Comparison of ENCODE assay signal across 1 cellular context in the genomic region with DNA sequence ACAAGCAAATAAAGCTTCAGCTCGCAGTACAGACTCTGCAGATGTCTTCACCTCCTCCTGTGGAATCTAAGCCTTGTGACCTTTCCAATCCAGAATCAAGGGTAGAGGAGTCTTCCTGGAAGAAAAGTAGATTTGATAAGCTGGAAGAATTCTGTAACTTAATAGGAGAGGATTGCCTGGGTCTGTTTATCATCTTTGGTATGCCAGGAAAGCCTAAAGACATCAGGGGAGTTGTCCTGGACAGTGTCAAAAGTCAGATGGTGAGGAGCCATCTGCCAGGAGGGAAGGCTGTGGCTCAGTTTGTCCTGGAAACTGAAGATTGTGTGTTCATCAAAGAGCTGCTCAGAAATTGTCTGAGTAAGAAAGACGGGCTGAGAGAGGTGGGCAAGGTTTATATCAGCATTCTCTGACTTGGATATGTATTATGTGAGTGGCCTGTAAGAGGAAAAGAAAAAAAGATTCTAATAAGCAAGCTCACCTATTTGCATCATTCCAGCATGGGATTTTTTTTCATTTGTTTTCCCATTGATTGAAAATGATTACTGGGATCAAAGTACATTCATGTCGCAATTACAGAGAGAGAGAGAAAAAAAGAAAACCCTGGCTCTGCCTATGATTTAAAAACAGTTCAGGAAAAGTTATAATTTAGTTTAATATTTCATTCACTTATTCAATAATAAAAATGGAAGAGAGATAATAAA.
TF ChIP-seq lines count a peak whose summit lies in the region.

No MANE protein-coding gene starts in this region.

TF ChIP-seq in HepG2, 621 proteins besides CTCF, POLR2A, EP300 and RAD21 (continued from another document and continues in another):
- no peak for TF ChIP-seq ATF1 (CRISPR knock-in tag; IDR thresholded peaks at IDR 0.05)
- TF ChIP-seq RFX3 (CRISPR knock-in tag; IDR thresholded peaks at IDR 0.05) = no peak
- no peak for TF ChIP-seq ARNT2 (CRISPR knock-in tag; IDR thresholded peaks at IDR 0.05; ENCODE audit: low read depth)
- TF ChIP-seq MYNN (CRISPR knock-in tag; IDR thresholded peaks at IDR 0.05; ENCODE audit: low read depth) = no peak
- peak; percentile 31; the same call in 1 of the 2 replicates for TF ChIP-seq CREM (IDR thresholded peaks at IDR 0.05)
- no peak for TF ChIP-seq CREM (CRISPR knock-in tag; IDR thresholded peaks at IDR 0.05)
- TF ChIP-seq GZF1 (CRISPR knock-in tag; IDR thresholded peaks at IDR 0.05) = no peak
- TF ChIP-seq, protein P1, sequence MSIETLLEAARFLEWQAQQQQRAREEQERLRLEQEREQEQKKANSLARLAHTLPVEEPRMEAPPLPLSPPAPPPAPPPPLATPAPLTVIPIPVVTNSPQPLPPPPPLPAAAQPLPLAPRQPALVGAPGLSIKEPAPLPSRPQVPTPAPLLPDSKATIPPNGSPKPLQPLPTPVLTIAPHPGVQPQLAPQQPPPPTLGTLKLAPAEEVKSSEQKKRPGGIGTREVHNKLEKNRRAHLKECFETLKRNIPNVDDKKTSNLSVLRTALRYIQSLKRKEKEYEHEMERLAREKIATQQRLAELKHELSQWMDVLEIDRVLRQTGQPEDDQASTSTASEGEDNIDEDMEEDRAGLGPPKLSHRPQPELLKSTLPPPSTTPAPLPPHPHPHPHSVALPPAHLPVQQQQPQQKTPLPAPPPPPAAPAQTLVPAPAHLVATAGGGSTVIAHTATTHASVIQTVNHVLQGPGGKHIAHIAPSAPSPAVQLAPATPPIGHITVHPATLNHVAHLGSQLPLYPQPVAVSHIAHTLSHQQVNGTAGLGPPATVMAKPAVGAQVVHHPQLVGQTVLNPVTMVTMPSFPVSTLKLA (IDR thresholded peaks at IDR 0.05) = no peak
- TF ChIP-seq, protein P2, sequence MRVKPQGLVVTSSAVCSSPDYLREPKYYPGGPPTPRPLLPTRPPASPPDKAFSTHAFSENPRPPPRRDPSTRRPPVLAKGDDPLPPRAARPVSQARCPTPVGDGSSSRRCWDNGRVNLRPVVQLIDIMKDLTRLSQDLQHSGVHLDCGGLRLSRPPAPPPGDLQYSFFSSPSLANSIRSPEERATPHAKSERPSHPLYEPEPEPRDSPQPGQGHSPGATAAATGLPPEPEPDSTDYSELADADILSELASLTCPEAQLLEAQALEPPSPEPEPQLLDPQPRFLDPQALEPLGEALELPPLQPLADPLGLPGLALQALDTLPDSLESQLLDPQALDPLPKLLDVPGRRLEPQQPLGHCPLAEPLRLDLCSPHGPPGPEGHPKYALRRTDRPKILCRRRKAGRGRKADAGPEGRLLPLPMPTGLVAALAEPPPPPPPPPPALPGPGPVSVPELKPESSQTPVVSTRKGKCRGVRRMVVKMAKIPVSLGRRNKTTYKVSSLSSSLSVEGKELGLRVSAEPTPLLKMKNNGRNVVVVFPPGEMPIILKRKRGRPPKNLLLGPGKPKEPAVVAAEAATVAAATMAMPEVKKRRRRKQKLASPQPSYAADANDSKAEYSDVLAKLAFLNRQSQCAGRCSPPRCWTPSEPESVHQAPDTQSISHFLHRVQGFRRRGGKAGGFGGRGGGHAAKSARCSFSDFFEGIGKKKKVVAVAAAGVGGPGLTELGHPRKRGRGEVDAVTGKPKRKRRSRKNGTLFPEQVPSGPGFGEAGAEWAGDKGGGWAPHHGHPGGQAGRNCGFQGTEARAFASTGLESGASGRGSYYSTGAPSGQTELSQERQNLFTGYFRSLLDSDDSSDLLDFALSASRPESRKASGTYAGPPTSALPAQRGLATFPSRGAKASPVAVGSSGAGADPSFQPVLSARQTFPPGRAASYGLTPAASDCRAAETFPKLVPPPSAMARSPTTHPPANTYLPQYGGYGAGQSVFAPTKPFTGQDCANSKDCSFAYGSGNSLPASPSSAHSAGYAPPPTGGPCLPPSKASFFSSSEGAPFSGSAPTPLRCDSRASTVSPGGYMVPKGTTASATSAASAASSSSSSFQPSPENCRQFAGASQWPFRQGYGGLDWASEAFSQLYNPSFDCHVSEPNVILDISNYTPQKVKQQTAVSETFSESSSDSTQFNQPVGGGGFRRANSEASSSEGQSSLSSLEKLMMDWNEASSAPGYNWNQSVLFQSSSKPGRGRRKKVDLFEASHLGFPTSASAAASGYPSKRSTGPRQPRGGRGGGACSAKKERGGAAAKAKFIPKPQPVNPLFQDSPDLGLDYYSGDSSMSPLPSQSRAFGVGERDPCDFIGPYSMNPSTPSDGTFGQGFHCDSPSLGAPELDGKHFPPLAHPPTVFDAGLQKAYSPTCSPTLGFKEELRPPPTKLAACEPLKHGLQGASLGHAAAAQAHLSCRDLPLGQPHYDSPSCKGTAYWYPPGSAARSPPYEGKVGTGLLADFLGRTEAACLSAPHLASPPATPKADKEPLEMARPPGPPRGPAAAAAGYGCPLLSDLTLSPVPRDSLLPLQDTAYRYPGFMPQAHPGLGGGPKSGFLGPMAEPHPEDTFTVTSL (CRISPR knock-in tag; IDR thresholded peaks at IDR 0.05; ENCODE audit: borderline replicate concordance) = peak; percentile 21; the same call in 1 of the 2 replicates
- TF ChIP-seq, protein P3, sequence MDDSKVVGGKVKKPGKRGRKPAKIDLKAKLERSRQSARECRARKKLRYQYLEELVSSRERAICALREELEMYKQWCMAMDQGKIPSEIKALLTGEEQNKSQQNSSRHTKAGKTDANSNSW (CRISPR knock-in tag; IDR thresholded peaks at IDR 0.05; ENCODE audit: borderline replicate concordance) = no peak
- TF ChIP-seq, protein P4, sequence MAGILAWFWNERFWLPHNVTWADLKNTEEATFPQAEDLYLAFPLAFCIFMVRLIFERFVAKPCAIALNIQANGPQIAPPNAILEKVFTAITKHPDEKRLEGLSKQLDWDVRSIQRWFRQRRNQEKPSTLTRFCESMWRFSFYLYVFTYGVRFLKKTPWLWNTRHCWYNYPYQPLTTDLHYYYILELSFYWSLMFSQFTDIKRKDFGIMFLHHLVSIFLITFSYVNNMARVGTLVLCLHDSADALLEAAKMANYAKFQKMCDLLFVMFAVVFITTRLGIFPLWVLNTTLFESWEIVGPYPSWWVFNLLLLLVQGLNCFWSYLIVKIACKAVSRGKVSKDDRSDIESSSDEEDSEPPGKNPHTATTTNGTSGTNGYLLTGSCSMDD (CRISPR knock-in tag; IDR thresholded peaks at IDR 0.05) = no peak
- TF ChIP-seq NFRKB (IDR thresholded peaks at IDR 0.05) = no peak
- TF ChIP-seq ZFP82 (CRISPR knock-in tag; IDR thresholded peaks at IDR 0.05; ENCODE audit: borderline replicate concordance) = no peak
- TF ChIP-seq NRL (CRISPR knock-in tag; IDR thresholded peaks at IDR 0.05; ENCODE audit: borderline replicate concordance) = no peak
- TF ChIP-seq KDM6A (CRISPR knock-in tag; IDR thresholded peaks at IDR 0.05; ENCODE audit: low read depth) = no peak
- TF ChIP-seq, protein P5, sequence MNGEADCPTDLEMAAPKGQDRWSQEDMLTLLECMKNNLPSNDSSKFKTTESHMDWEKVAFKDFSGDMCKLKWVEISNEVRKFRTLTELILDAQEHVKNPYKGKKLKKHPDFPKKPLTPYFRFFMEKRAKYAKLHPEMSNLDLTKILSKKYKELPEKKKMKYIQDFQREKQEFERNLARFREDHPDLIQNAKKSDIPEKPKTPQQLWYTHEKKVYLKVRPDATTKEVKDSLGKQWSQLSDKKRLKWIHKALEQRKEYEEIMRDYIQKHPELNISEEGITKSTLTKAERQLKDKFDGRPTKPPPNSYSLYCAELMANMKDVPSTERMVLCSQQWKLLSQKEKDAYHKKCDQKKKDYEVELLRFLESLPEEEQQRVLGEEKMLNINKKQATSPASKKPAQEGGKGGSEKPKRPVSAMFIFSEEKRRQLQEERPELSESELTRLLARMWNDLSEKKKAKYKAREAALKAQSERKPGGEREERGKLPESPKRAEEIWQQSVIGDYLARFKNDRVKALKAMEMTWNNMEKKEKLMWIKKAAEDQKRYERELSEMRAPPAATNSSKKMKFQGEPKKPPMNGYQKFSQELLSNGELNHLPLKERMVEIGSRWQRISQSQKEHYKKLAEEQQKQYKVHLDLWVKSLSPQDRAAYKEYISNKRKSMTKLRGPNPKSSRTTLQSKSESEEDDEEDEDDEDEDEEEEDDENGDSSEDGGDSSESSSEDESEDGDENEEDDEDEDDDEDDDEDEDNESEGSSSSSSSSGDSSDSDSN (CRISPR knock-in tag; IDR thresholded peaks at IDR 0.05) = no peak
- no peak for TF ChIP-seq NFYB (CRISPR knock-in tag; IDR thresholded peaks at IDR 0.05)
- no peak for TF ChIP-seq FOXA1 (IDR thresholded peaks at IDR 0.05)
- TF ChIP-seq FOXA1 (CRISPR knock-in tag; IDR thresholded peaks at IDR 0.05) = no peak
- no peak for TF ChIP-seq SIX1 (CRISPR knock-in tag; IDR thresholded peaks at IDR 0.05; ENCODE audit: borderline replicate concordance)
- TF ChIP-seq REPIN1 (CRISPR knock-in tag; IDR thresholded peaks at IDR 0.05; ENCODE audit: borderline replicate concordance, low read depth) = no peak
- TF ChIP-seq XBP1 (CRISPR knock-in tag; IDR thresholded peaks at IDR 0.05) = no peak
- no peak for TF ChIP-seq CHD2 (IDR thresholded peaks at IDR 0.05; ENCODE audit: low read depth, low read length)
- TF ChIP-seq ZNF605 (CRISPR knock-in tag; IDR thresholded peaks at IDR 0.05) = no peak
- TF ChIP-seq SP1 (IDR thresholded peaks at IDR 0.05) = no peak
- no peak for TF ChIP-seq SP1 (CRISPR knock-in tag; IDR thresholded peaks at IDR 0.05)
- no peak for TF ChIP-seq CBX1 (IDR thresholded peaks at IDR 0.05; ENCODE audit: low read depth)
- TF ChIP-seq ZNF788 (CRISPR knock-in tag; IDR thresholded peaks at IDR 0.05; ENCODE audit: borderline replicate concordance) = no peak
- no peak for TF ChIP-seq ZNF598 (CRISPR knock-in tag; IDR thresholded peaks at IDR 0.05; ENCODE audit: borderline replicate concordance)
- TF ChIP-seq REXO4 (CRISPR knock-in tag; IDR thresholded peaks at IDR 0.05; ENCODE audit: borderline replicate concordance) = no peak
- no peak for TF ChIP-seq ZNF746 (CRISPR knock-in tag; IDR thresholded peaks at IDR 0.05)
- TF ChIP-seq, protein P6, sequence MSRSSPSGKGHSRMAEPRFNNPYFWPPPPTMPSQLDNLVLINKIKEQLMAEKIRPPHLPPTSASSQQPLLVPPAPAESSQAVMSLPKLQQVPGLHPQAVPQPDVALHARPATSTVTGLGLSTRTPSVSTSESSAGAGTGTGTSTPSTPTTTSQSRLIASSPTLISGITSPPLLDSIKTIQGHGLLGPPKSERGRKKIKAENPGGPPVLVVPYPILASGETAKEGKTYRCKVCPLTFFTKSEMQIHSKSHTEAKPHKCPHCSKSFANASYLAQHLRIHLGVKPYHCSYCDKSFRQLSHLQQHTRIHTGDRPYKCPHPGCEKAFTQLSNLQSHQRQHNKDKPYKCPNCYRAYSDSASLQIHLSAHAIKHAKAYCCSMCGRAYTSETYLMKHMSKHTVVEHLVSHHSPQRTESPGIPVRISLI (CRISPR knock-in tag; IDR thresholded peaks at IDR 0.05; ENCODE audit: borderline replicate concordance) = peak; percentile 87; the same call in 1 of the 2 replicates
- TF ChIP-seq ZBTB7B (CRISPR knock-in tag; IDR thresholded peaks at IDR 0.05) = no peak
- TF ChIP-seq PITX1 (CRISPR knock-in tag; IDR thresholded peaks at IDR 0.05) = no peak
- no peak for TF ChIP-seq ZNF253 (CRISPR knock-in tag; IDR thresholded peaks at IDR 0.05; ENCODE audit: borderline replicate concordance)
- no peak for TF ChIP-seq ZNF350 (CRISPR knock-in tag; IDR thresholded peaks at IDR 0.05; ENCODE audit: borderline replicate concordance, low read depth)
- no peak for TF ChIP-seq TMF1 (CRISPR knock-in tag; IDR thresholded peaks at IDR 0.05; ENCODE audit: low read depth)
- TF ChIP-seq ZFP90 (CRISPR knock-in tag; IDR thresholded peaks at IDR 0.05; ENCODE audit: borderline replicate concordance) = no peak
- TF ChIP-seq U2AF1 (optimal IDR thresholded peaks at IDR 0.05; ENCODE audit: low read depth, low read length) = no peak
- TF ChIP-seq ZNF337 (CRISPR knock-in tag; IDR thresholded peaks at IDR 0.05; ENCODE audit: borderline replicate concordance, low read depth) = no peak
- TF ChIP-seq ZBTB8A (CRISPR knock-in tag; IDR thresholded peaks at IDR 0.05; ENCODE audit: borderline replicate concordance, low read depth) = no peak
- TF ChIP-seq JUNB (CRISPR knock-in tag; IDR thresholded peaks at IDR 0.05; ENCODE audit: borderline replicate concordance) = no peak
- no peak for TF ChIP-seq ZNF7 (CRISPR knock-in tag; IDR thresholded peaks at IDR 0.05)
- TF ChIP-seq HMG20A (CRISPR knock-in tag; IDR thresholded peaks at IDR 0.05; ENCODE audit: borderline replicate concordance) = peak; percentile 47; the same call in 1 of the 2 replicates
- TF ChIP-seq, protein P7, sequence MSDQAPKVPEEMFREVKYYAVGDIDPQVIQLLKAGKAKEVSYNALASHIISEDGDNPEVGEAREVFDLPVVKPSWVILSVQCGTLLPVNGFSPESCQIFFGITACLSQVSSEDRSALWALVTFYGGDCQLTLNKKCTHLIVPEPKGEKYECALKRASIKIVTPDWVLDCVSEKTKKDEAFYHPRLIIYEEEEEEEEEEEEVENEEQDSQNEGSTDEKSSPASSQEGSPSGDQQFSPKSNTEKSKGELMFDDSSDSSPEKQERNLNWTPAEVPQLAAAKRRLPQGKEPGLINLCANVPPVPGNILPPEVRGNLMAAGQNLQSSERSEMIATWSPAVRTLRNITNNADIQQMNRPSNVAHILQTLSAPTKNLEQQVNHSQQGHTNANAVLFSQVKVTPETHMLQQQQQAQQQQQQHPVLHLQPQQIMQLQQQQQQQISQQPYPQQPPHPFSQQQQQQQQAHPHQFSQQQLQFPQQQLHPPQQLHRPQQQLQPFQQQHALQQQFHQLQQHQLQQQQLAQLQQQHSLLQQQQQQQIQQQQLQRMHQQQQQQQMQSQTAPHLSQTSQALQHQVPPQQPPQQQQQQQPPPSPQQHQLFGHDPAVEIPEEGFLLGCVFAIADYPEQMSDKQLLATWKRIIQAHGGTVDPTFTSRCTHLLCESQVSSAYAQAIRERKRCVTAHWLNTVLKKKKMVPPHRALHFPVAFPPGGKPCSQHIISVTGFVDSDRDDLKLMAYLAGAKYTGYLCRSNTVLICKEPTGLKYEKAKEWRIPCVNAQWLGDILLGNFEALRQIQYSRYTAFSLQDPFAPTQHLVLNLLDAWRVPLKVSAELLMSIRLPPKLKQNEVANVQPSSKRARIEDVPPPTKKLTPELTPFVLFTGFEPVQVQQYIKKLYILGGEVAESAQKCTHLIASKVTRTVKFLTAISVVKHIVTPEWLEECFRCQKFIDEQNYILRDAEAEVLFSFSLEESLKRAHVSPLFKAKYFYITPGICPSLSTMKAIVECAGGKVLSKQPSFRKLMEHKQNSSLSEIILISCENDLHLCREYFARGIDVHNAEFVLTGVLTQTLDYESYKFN (CRISPR knock-in tag; conservative IDR thresholded peaks at IDR 0.05) = peak; percentile 80
- TF ChIP-seq, protein P8, sequence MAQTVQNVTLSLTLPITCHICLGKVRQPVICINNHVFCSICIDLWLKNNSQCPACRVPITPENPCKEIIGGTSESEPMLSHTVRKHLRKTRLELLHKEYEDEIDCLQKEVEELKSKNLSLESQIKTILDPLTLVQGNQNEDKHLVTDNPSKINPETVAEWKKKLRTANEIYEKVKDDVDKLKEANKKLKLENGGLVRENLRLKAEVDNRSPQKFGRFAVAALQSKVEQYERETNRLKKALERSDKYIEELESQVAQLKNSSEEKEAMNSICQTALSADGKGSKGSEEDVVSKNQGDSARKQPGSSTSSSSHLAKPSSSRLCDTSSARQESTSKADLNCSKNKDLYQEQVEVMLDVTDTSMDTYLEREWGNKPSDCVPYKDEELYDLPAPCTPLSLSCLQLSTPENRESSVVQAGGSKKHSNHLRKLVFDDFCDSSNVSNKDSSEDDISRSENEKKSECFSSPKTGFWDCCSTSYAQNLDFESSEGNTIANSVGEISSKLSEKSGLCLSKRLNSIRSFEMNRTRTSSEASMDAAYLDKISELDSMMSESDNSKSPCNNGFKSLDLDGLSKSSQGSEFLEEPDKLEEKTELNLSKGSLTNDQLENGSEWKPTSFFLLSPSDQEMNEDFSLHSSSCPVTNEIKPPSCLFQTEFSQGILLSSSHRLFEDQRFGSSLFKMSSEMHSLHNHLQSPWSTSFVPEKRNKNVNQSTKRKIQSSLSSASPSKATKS (CRISPR knock-in tag; IDR thresholded peaks at IDR 0.05) = no peak
- TF ChIP-seq ZNF256 (CRISPR knock-in tag; conservative IDR thresholded peaks at IDR 0.05) = no peak
- no peak for TF ChIP-seq SNAPC2 (CRISPR knock-in tag; IDR thresholded peaks at IDR 0.05)
- TF ChIP-seq CHCHD3 (CRISPR knock-in tag; IDR thresholded peaks at IDR 0.05) = no peak
- TF ChIP-seq ZNF383 (CRISPR knock-in tag; IDR thresholded peaks at IDR 0.05; ENCODE audit: borderline replicate concordance) = no peak
